ENCODE assay signal across 12 cellular contexts in the genomic region with DNA sequence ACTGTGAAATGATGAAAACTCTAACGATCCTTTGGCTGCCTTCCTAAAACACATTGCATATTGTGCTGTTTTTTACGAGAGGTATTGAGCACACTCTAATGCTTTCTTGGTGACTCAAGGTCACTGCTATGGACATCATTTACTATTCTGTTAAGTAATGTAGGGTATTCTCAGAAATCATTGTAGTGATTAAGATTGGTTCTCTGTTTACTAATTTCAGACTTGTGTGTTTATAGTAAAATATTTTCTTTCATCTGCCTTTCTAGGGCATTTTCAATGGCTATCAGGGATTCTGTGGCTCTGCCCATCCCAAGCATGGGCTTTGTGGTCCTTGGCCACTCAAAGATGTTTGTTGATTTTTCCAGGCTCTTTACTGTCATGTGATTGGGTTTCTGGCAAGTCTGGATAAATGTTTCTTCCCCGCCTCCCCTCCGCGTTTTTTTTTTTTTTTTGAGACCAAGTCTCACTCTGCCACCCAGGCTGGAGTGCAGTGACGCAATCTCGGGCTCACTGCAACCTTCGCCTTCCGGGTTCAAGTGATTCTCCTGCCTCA. TPM values are rescaled to one million over a fixed set of nuclear protein-coding genes. Genes with fewer than 3 reads are reported as not detected.
A peak's percentile ranks its signal among the peaks of the same experiment; 100 is the strongest.
DNase-seq lines count a peak whose midpoint lies in the region; ATAC-seq and TF ChIP-seq lines count a peak whose summit lies in the region.
"Had no signal": no experiment of that assay in that cellular context is flagged by ENCODE, and none has a peak within 500 bp of the region (broad histone marks: within the 10 kb centered on the region; RNA-seq: fewer than 3 reads in every experiment).

No MANE protein-coding gene starts in this region.

- no peak overlapping the region for H2AFZ ChIP-seq in mesenchymal stem cell (ENCODE audit: low read depth, low read length)

- ATAC-seq in GM21515 (IDR thresholded peaks at IDR 0.05; ENCODE audit: unreplicated experiment), result no peak
- no peak for ATAC-seq in gastrocnemius medialis

- no peak overlapping the region for H2BK120ac ChIP-seq in mesenchymal stem cell (ENCODE audit: low read depth, low read length)

- TF ChIP-seq POLR2A in gastrocnemius medialis (IDR thresholded peaks at IDR 0.05), result no peak

- H3K4me1 ChIP-seq in HEK293 (ENCODE audit: control insufficient read depth, insufficient read depth, low read length) (peaks cover 3% of the 10 kb centered on the region), mesenchymal stem cell (ENCODE audit: control insufficient read depth, insufficient read depth, low read depth, low read length) (no peaks in the 10 kb centered on the region), gastrocnemius medialis (no peaks in the 10 kb centered on the region)

- DNase-seq in AG20443 (ENCODE audit: low spot score) (peak; percentile 40), mesenchymal stem cell (peak; percentile 62), NCI-H1048 (lab: John Stamatoyannopoulos, UW) (no peak), gastrocnemius medialis (no peak), NCI-H69 (lab: John Stamatoyannopoulos, UW) (no peak)
- DNase-seq: SJCRH30 had no signal

- H2BK12ac ChIP-seq in mesenchymal stem cell (ENCODE audit: low read length in 2 of 2), result no peak overlapping the region

- POLR2A ChIA-PET in HEK293 (lab: Yijun Ruan, JAX), result no interaction called here

- H3K4me3 Mint-ChIP-seq in activated naive CD8-positive, alpha-beta T cell, result no peak overlapping the region
- H3K4me3 Mint-ChIP-seq: IgD-negative memory B cell, nephron had no signal

- peaks cover 4% of the 10 kb centered on the region for H3K79me1 ChIP-seq in mesenchymal stem cell (replicated peaks; ENCODE audit: low read length, poor library complexity, severe bottlenecking)

- no peak overlapping the region for H2AK5ac ChIP-seq in mesenchymal stem cell (ENCODE audit: low read length, severe bottlenecking)

- no peak overlapping the region for H3K9ac ChIP-seq in mesenchymal stem cell (ENCODE audit: low read length)

- H3K4me3 ChIP-seq in HEK293 (ENCODE audit: low read depth, low read length) (no peak overlapping the region), mesenchymal stem cell (ENCODE audit: insufficient read depth in 1 of 2, low read depth in 1 of 2, low read length in 2 of 2) (no peak overlapping the region), gastrocnemius medialis (no peak overlapping the region)
- H3K4me3 ChIP-seq: adrenal gland, SJCRH30 had no signal

- intact Hi-C loops in gastrocnemius medialis (cut with DNase I; ENCODE audit: low total_unique reads), result no loop called here

- H3K9me3 ChIP-seq in HEK293 (ENCODE audit: control insufficient read depth, insufficient read depth, low read depth, low read length) (no peaks in the 10 kb centered on the region), mesenchymal stem cell (ENCODE audit: control insufficient read depth, low read length) (peaks cover 6% of the 10 kb centered on the region), gastrocnemius medialis (no peaks in the 10 kb centered on the region)
- H3K9me3 ChIP-seq: adrenal gland had no signal

- peak overlapping the region; percentile 96 for H3K27ac Mint-ChIP-seq in activated naive CD8-positive, alpha-beta T cell
- H3K27ac Mint-ChIP-seq: nephron had no signal

- CTCF ChIA-PET in HEK293 (lab: Yijun Ruan, JAX), result interaction anchor here (0.6 kb wide), 2 partner anchors 16 to 81 kb away, joined by 3 read pairs; no protein-coding TSS in a partner anchor

- in situ Hi-C loops in gastrocnemius medialis (cut with MboI; ENCODE audit: low sequenced_read_pairs in 4 of 4), result no loop called here

- 80% methylated on average over 9 of the region's 9 CpGs for WGBS in mesenchymal stem cell

- H3K36me3 Mint-ChIP-seq in activated naive CD8-positive, alpha-beta T cell, result peaks cover 29% of the 10 kb centered on the region

- no peak overlapping the region for H2BK15ac ChIP-seq in mesenchymal stem cell (ENCODE audit: low read depth, poor library complexity, severe bottlenecking)

- no peaks in the 10 kb centered on the region for H3K9me3 Mint-ChIP-seq in activated naive CD8-positive, alpha-beta T cell (ENCODE audit: low read depth)

- peaks cover 56% of the 10 kb centered on the region for H3K4me1 Mint-ChIP-seq in activated naive CD8-positive, alpha-beta T cell (ENCODE audit: low read depth)

- no peak overlapping the region for H3K14ac ChIP-seq in mesenchymal stem cell (ENCODE audit: low read length in 2 of 2)

- no peak overlapping the region for H3K4me2 ChIP-seq in mesenchymal stem cell (ENCODE audit: low read length, poor library complexity, severe bottlenecking)

- H3K4ac ChIP-seq in mesenchymal stem cell (ENCODE audit: low read depth in 1 of 2, low read length in 2 of 2), result no peak overlapping the region

- no peaks in the 10 kb centered on the region for H3K27me3 Mint-ChIP-seq in activated naive CD8-positive, alpha-beta T cell
- H3K27me3 Mint-ChIP-seq: IgD-negative memory B cell had no signal

- H3K36me3 ChIP-seq in HEK293 (ENCODE audit: control insufficient read depth in 2 of 2, insufficient read depth in 1 of 2, low read length in 2 of 2) (peaks cover 9 to 14% of the 10 kb centered on the region in 2 experiments), mesenchymal stem cell (ENCODE audit: control insufficient read depth in 1 of 2, insufficient read depth in 2 of 2, low read depth in 1 of 2, low read length in 2 of 2) (peaks cover 7 to 55% of the 10 kb centered on the region in 2 experiments), gastrocnemius medialis (peaks cover 0 to 23% of the 10 kb centered on the region in 2 donors)

- no peak overlapping the region for H2BK5ac ChIP-seq in mesenchymal stem cell (ENCODE audit: low read depth, low read length, poor library complexity, severe bottlenecking)

- no peaks in the 10 kb centered on the region for H3K27me3 ChIP-seq in mesenchymal stem cell (ENCODE audit: control insufficient read depth in 1 of 2, insufficient read depth in 1 of 2, low read length in 2 of 2)
- H3K27me3 ChIP-seq in gastrocnemius medialis, result no peaks in the 10 kb centered on the region
- H3K27me3 ChIP-seq: adrenal gland, SJCRH30 had no signal

- TF ChIP-seq CTCF in HEK293 (tag by site-specific recombination; IDR thresholded peaks at IDR 0.05) (no peak), gastrocnemius medialis (IDR thresholded peaks at IDR 0.05 in 4 of 5, conservative IDR thresholded peaks at IDR 0.05 in 1 of 5) (no peak)

- no peak overlapping the region for H4K8ac ChIP-seq in mesenchymal stem cell (ENCODE audit: low read length)

- H3K27ac ChIP-seq in HEK293 (ENCODE audit: extremely low read depth, low read depth, low read length) (no peak overlapping the region), mesenchymal stem cell (ENCODE audit: low read length, poor library complexity, severe bottlenecking) (no peak overlapping the region), gastrocnemius medialis (no peak overlapping the region)
- H3K27ac ChIP-seq: SJCRH30 had no signal

- no peak overlapping the region for H4K91ac ChIP-seq in mesenchymal stem cell (ENCODE audit: low read length)

- no peak overlapping the region for H3K18ac ChIP-seq in mesenchymal stem cell (ENCODE audit: low read depth in 1 of 2, low read length in 2 of 2)

- no peak overlapping the region for H3K23ac ChIP-seq in mesenchymal stem cell (ENCODE audit: low read length in 2 of 2)

TF ChIP-seq in HEK293, 187 proteins besides CTCF, POLR2A, EP300 and RAD21 (continues in another document):
- TF ChIP-seq GLI2 (tag by site-specific recombination; IDR thresholded peaks at IDR 0.05; ENCODE audit: borderline replicate concordance, low read depth) (no peak), ZNF843 (tag by site-specific recombination; IDR thresholded peaks at IDR 0.05) (0 out of 2 replicates have a peak, but pooled peaks have one; percentile 44), ZNF548 (tag by site-specific recombination; IDR thresholded peaks at IDR 0.05) (no peak), REPIN1 (tag by site-specific recombination; IDR thresholded peaks at IDR 0.05; ENCODE audit: low read depth) (no peak), ZBTB17 (tag by site-specific recombination; IDR thresholded peaks at IDR 0.05) (peak; percentile 61), ZNF16 (tag by site-specific recombination; IDR thresholded peaks at IDR 0.05; ENCODE audit: low read depth) (no peak), BCL11A (tag by site-specific recombination; IDR thresholded peaks at IDR 0.05; ENCODE audit: low read depth) (no peak), PRDM1 (tag by site-specific recombination; IDR thresholded peaks at IDR 0.05) (no peak), ZNF221 (tag by site-specific recombination; IDR thresholded peaks at IDR 0.05; ENCODE audit: borderline replicate concordance) (no peak), SETDB1 (IDR thresholded peaks at IDR 0.05; ENCODE audit: insufficient read length, low read length) (no peak), ZNF660 (tag by site-specific recombination; IDR thresholded peaks at IDR 0.05) (no peak), ZNF266 (tag by site-specific recombination; IDR thresholded peaks at IDR 0.05; ENCODE audit: low read depth) (no peak)
- TF ChIP-seq, protein P1, sequence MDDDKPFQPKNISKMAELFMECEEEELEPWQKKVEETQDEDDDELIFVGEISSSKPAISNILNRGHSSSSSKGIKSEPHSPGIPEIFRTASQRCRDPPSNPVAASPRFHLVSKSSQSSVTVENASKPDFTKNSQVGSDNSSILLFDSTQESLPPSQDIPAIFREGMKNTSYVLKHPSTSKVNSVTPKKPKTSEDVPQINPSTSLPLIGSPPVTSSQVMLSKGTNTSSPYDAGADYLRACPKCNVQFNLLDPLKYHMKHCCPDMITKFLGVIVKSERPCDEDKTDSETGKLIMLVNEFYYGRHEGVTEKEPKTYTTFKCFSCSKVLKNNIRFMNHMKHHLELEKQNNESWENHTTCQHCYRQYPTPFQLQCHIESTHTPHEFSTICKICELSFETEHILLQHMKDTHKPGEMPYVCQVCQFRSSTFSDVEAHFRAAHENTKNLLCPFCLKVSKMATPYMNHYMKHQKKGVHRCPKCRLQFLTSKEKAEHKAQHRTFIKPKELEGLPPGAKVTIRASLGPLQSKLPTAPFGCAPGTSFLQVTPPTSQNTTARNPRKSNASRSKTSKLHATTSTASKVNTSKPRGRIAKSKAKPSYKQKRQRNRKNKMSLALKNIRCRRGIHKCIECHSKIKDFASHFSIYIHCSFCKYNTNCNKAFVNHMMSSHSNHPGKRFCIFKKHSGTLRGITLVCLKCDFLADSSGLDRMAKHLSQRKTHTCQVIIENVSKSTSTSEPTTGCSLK (tag by site-specific recombination; IDR thresholded peaks at IDR 0.05), result no peak

RNA-seq across cellular contexts. Expression of a gene that starts 29.3 kb away (rescaled TPM):
- 39.3 TPM for polyA plus RNA-seq in mesenchymal stem cell (2013, experiment 1 of 2)
- polyA plus RNA-seq in mesenchymal stem cell (2013, experiment 2 of 2), result 41.3 TPM
- 10 to 100 TPM; 67.3 to 97.3 (median 81.2) TPM for total RNA-seq in gastrocnemius medialis

Comparison
In these comparisons a context has a peak if more than half of its experiments do, and no peak if none do; other contexts are left out.
1. DNase-seq: peak in AG20443 (single experiment) and mesenchymal stem cell (single experiment); none in NCI-H1048 (single experiment), gastrocnemius medialis (0 of 2) and NCI-H69 (single experiment).